Comparison of ENCODE assay signal across 8 cellular contexts in the genomic region with DNA sequence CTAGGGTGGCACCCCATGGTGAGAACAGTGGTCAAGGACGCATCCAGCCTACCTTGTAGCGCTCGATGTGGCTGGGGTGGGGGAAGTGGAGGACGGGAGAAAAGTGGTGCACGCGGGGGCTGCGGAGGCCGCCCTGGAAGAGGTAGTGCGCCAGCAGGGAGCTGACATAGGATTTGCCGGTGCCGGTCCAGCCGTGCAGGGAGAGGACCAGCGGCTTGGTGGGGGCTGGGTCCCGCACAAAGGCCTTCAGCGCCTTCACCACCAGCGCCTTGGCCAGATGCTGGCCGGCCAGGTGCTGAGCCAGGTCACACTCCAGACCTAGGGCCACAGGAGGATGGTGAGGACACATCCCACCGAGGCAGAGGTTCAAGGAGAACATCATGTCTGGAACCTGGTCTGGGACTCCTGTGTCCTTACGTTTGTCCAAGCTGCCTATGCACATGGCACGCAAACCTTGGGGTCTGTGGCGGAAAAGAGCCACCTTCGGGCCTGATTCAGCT. TPM values are rescaled to one million over a fixed set of nuclear protein-coding genes. Genes with fewer than 3 reads are reported as not detected.
DNase-seq lines count a peak whose midpoint lies in the region; ATAC-seq lines count a peak whose summit lies in the region.

No MANE protein-coding gene starts in this region.

- H3K4me3 Mint-ChIP-seq in activated T-helper 1 cell treated with anti-CD3 and anti-CD28 coated beads, Interleukin-12 subunit alpha, Interleukin-12 subunit beta, Interleukin-2, Interleukin-4 antibody, amounts not matched to agents 30 ng/mL and 10 ng/mL and 1 ng/mL, durations not matched to agents 14 hours and 24 hours and 36 hours = peak overlapping the region; percentile 78
- peak overlapping the region; percentile 77 for H3K4me3 Mint-ChIP-seq in stimulated activated memory B cell treated with anti-CD40 and anti-IgM and Interleukin-4, amounts not matched to agents 10 μg/mL and 1 μg/mL and 100 μg/mL, for 72 hours

- no peak for DNase-seq in activated T-helper 1 cell treated with anti-CD3 and anti-CD28 coated beads, Interleukin-12 subunit alpha, Interleukin-12 subunit beta, Interleukin-2, Interleukin-4 antibody, amounts not matched to agents 30 ng/mL and 10 ng/mL and 1 ng/mL, durations not matched to agents 14 hours and 24 hours and 36 hours (ENCODE audit: low spot score)
- DNase-seq in GM03348 (ENCODE audit: low spot score) (no peak), NCI-H1930 (lab: John Stamatoyannopoulos, UW) (no peak)

- H3K9me3 Mint-ChIP-seq in activated T-helper 1 cell treated with anti-CD3 and anti-CD28 coated beads, Interleukin-12 subunit alpha, Interleukin-12 subunit beta, Interleukin-2, Interleukin-4 antibody, amounts not matched to agents 30 ng/mL and 10 ng/mL and 1 ng/mL, durations not matched to agents 14 hours and 24 hours and 36 hours = no peaks in the 10 kb centered on the region
- no peaks in the 10 kb centered on the region for H3K9me3 Mint-ChIP-seq in stimulated activated memory B cell treated with anti-CD40 and anti-IgM and Interleukin-4, amounts not matched to agents 10 μg/mL and 1 μg/mL and 100 μg/mL, for 72 hours

- peak overlapping the region; percentile 69 for H3K4me3 ChIP-seq in iPS-11a (ENCODE audit: low read depth, low read length)

- intact Hi-C loops in activated T-helper 1 cell treated with anti-CD3 and anti-CD28 coated beads, Interleukin-12 subunit alpha, Interleukin-12 subunit beta, Interleukin-2, Interleukin-4 antibody, amounts not matched to agents 30 ng/mL and 10 ng/mL and 1 ng/mL, durations not matched to agents 14 hours and 24 hours and 36 hours (cut with micrococcal nuclease) = loop anchor here (1.0 to 10.0 kb wide), 5 partner anchors 122 to 489 kb away; a partner anchor contains a TSS

- H3K4me1 Mint-ChIP-seq in activated T-helper 1 cell treated with anti-CD3 and anti-CD28 coated beads, Interleukin-12 subunit alpha, Interleukin-12 subunit beta, Interleukin-2, Interleukin-4 antibody, amounts not matched to agents 30 ng/mL and 10 ng/mL and 1 ng/mL, durations not matched to agents 14 hours and 24 hours and 36 hours (ENCODE audit: low read depth) = peaks cover 15% of the 10 kb centered on the region
- peaks cover 11% of the 10 kb centered on the region for H3K4me1 Mint-ChIP-seq in stimulated activated memory B cell treated with anti-CD40 and anti-IgM and Interleukin-4, amounts not matched to agents 10 μg/mL and 1 μg/mL and 100 μg/mL, for 72 hours

- ATAC-seq in HG03097 (IDR thresholded peaks at IDR 0.05; ENCODE audit: low FRiP score, unreplicated experiment) = peak; percentile 15
- no peak for ATAC-seq in stimulated activated memory B cell treated with anti-CD40 and anti-IgM and Interleukin-4, amounts not matched to agents 10 μg/mL and 1 μg/mL and 100 μg/mL, for 72 hours
- no peak for ATAC-seq in HG02642 (IDR thresholded peaks at IDR 0.05; ENCODE audit: poor library complexity, unreplicated experiment)
- ATAC-seq in GM21717 (IDR thresholded peaks at IDR 0.05; ENCODE audit: unreplicated experiment) = no peak

- peaks cover 8% of the 10 kb centered on the region for H3K36me3 Mint-ChIP-seq in activated T-helper 1 cell treated with anti-CD3 and anti-CD28 coated beads, Interleukin-12 subunit alpha, Interleukin-12 subunit beta, Interleukin-2, Interleukin-4 antibody, amounts not matched to agents 30 ng/mL and 10 ng/mL and 1 ng/mL, durations not matched to agents 14 hours and 24 hours and 36 hours (ENCODE audit: low read depth)
- peaks cover 23% of the 10 kb centered on the region for H3K36me3 Mint-ChIP-seq in stimulated activated memory B cell treated with anti-CD40 and anti-IgM and Interleukin-4, amounts not matched to agents 10 μg/mL and 1 μg/mL and 100 μg/mL, for 72 hours

- peak overlapping the region; percentile 80 for H3K27ac Mint-ChIP-seq in activated T-helper 1 cell treated with anti-CD3 and anti-CD28 coated beads, Interleukin-12 subunit alpha, Interleukin-12 subunit beta, Interleukin-2, Interleukin-4 antibody, amounts not matched to agents 30 ng/mL and 10 ng/mL and 1 ng/mL, durations not matched to agents 14 hours and 24 hours and 36 hours
- peak overlapping the region; percentile 20 for H3K27ac Mint-ChIP-seq in stimulated activated memory B cell treated with anti-CD40 and anti-IgM and Interleukin-4, amounts not matched to agents 10 μg/mL and 1 μg/mL and 100 μg/mL, for 72 hours

- H3K27me3 Mint-ChIP-seq in activated T-helper 1 cell treated with anti-CD3 and anti-CD28 coated beads, Interleukin-12 subunit alpha, Interleukin-12 subunit beta, Interleukin-2, Interleukin-4 antibody, amounts not matched to agents 30 ng/mL and 10 ng/mL and 1 ng/mL, durations not matched to agents 14 hours and 24 hours and 36 hours (ENCODE audit: insufficient read depth) = no peaks in the 10 kb centered on the region
- H3K27me3 Mint-ChIP-seq in stimulated activated memory B cell treated with anti-CD40 and anti-IgM and Interleukin-4, amounts not matched to agents 10 μg/mL and 1 μg/mL and 100 μg/mL, for 72 hours = no peaks in the 10 kb centered on the region

RNA-seq across cellular contexts. Expression of a gene that starts 0.8 kb away (rescaled TPM):
- 16.6 and 18.9 TPM in 2 replicates for total RNA-seq in activated T-helper 1 cell treated with anti-CD3 and anti-CD28 coated beads, Interleukin-12 subunit alpha, Interleukin-12 subunit beta, Interleukin-2, Interleukin-4 antibody, amounts not matched to agents 30 ng/mL and 10 ng/mL and 1 ng/mL, durations not matched to agents 14 hours and 24 hours and 36 hours

RNA-seq across cellular contexts. Expression of a gene that starts 18.4 kb away (rescaled TPM):
- 0.10 TPM in 1 of 2 replicates, not detected in the other for total RNA-seq in activated T-helper 1 cell treated with anti-CD3 and anti-CD28 coated beads, Interleukin-12 subunit alpha, Interleukin-12 subunit beta, Interleukin-2, Interleukin-4 antibody, amounts not matched to agents 30 ng/mL and 10 ng/mL and 1 ng/mL, durations not matched to agents 14 hours and 24 hours and 36 hours

RNA-seq across cellular contexts. Expression of a gene that starts 18.8 kb away (rescaled TPM):
- total RNA-seq in activated T-helper 1 cell treated with anti-CD3 and anti-CD28 coated beads, Interleukin-12 subunit alpha, Interleukin-12 subunit beta, Interleukin-2, Interleukin-4 antibody, amounts not matched to agents 30 ng/mL and 10 ng/mL and 1 ng/mL, durations not matched to agents 14 hours and 24 hours and 36 hours = 22.9 and 23.5 TPM in 2 replicates

RNA-seq across cellular contexts. Expression of a gene that starts 27.5 kb away (rescaled TPM):
- 0.20 and 0.26 TPM in 2 replicates for total RNA-seq in activated T-helper 1 cell treated with anti-CD3 and anti-CD28 coated beads, Interleukin-12 subunit alpha, Interleukin-12 subunit beta, Interleukin-2, Interleukin-4 antibody, amounts not matched to agents 30 ng/mL and 10 ng/mL and 1 ng/mL, durations not matched to agents 14 hours and 24 hours and 36 hours

RNA-seq across cellular contexts. Expression of a gene that starts 44.2 kb away (rescaled TPM):
- 30.0 and 30.4 TPM in 2 replicates for total RNA-seq in activated T-helper 1 cell treated with anti-CD3 and anti-CD28 coated beads, Interleukin-12 subunit alpha, Interleukin-12 subunit beta, Interleukin-2, Interleukin-4 antibody, amounts not matched to agents 30 ng/mL and 10 ng/mL and 1 ng/mL, durations not matched to agents 14 hours and 24 hours and 36 hours
